ENCODE assay signal across 24 cellular contexts in genomic region chr14:21520718-21521117, GRCh38. TPM values are rescaled to one million over a fixed set of nuclear protein-coding genes. Genes with fewer than 3 reads are reported as not detected.
DNase-seq lines count a peak whose midpoint lies in the region; ATAC-seq and TF ChIP-seq lines count a peak whose summit lies in the region.
"Had no signal": no experiment of that assay in that cellular context is flagged by ENCODE, and none has a peak within 500 bp of the region (broad histone marks: within the 10 kb centered on the region; RNA-seq: fewer than 3 reads in every experiment).

No MANE protein-coding gene starts in this region.

- H3K4me1 ChIP-seq in iPS-20b (ENCODE audit: insufficient read depth, low read length) = peaks cover 18% of the 10 kb centered on the region; the same call in 1 of the 2 replicates

- peak; percentile 37 for ATAC-seq in activated CD8-positive, alpha-beta T cell treated with anti-CD3 and anti-CD28 coated beads for 36 hours
- ATAC-seq in activated CD8-positive, alpha-beta T cell treated with anti-CD3 and anti-CD28 coated beads, Interleukin-2, amount 10 ng/mL, durations not matched to agents 7 days and 5 days = no peak
- no peak for ATAC-seq in GM21529 (IDR thresholded peaks at IDR 0.05; ENCODE audit: unreplicated experiment)
- ATAC-seq: GM12878, Panc1 had no signal

- H3K27ac ChIP-seq in SK-N-MC = peak overlapping the region; percentile 44; the same call in 1 of the 2 replicates
- H3K27ac ChIP-seq in iPS-20b (ENCODE audit: low read length) = no peak overlapping the region

- H3K4me3 ChIP-seq in SK-N-MC = no peak overlapping the region
- 0 out of 2 replicates have a peak overlapping the region, but pooled peaks have one; percentile 18 for H3K4me3 ChIP-seq in iPS-20b (ENCODE audit: low read length)
- H3K4me3 ChIP-seq: GM12878, MG63 had no signal

- H3K36me3 ChIP-seq in SK-N-MC (ENCODE audit: insufficient read depth, low read length) (peaks cover 30% of the 10 kb centered on the region; the same call in 1 of the 2 replicates), iPS-20b (ENCODE audit: insufficient read depth, low read depth, low read length) (peaks cover 57% of the 10 kb centered on the region)
- H3K36me3 ChIP-seq: MG63 had no signal

- TF ChIP-seq CTCF in activated CD8-positive, alpha-beta T cell treated with anti-CD3 and anti-CD28 coated beads for 36 hours (IDR thresholded peaks at IDR 0.05) = no peak
- no peak for TF ChIP-seq CTCF in progenitor cell of endocrine pancreas (IDR thresholded peaks at IDR 0.05; ENCODE audit: unreplicated experiment)

- H3K4me3 Mint-ChIP-seq in activated CD8-positive, alpha-beta T cell treated with anti-CD3 and anti-CD28 coated beads for 36 hours = no peak overlapping the region
- H3K4me3 Mint-ChIP-seq in activated CD8-positive, alpha-beta T cell treated with anti-CD3 and anti-CD28 coated beads, Interleukin-2, amount 10 ng/mL, durations not matched to agents 7 days and 5 days = no peak overlapping the region
- no peak overlapping the region for H3K4me3 Mint-ChIP-seq in progenitor cell of endocrine pancreas (ENCODE audit: low read depth)
- H3K4me3 Mint-ChIP-seq: B cell, CD14-positive monocyte had no signal

- CTCF ChIA-PET in activated CD8-positive, alpha-beta T cell treated with anti-CD3 and anti-CD28 coated beads for 36 hours (lab: Charles Lee) = interaction anchor here (1.1 to 3.1 kb wide), 3 partner anchors 22 to 36 kb away, joined by 3 to 15 read pairs (median 7); no protein-coding TSS in a partner anchor
- CTCF ChIA-PET in activated CD8-positive, alpha-beta T cell treated with anti-CD3 and anti-CD28 coated beads, Interleukin-2, amount 10 ng/mL, durations not matched to agents 7 days and 5 days (lab: Charles Lee) = interaction anchor here (2.7 kb wide), 1 partner anchor 22 kb away, joined by 9 read pairs; no protein-coding TSS in a partner anchor

- H3K27ac Mint-ChIP-seq in activated CD8-positive, alpha-beta T cell treated with anti-CD3 and anti-CD28 coated beads for 36 hours = no peak overlapping the region
- no peak overlapping the region for H3K27ac Mint-ChIP-seq in activated CD8-positive, alpha-beta T cell treated with anti-CD3 and anti-CD28 coated beads, Interleukin-2, amount 10 ng/mL, durations not matched to agents 7 days and 5 days
- peak overlapping the region; percentile 63 for H3K27ac Mint-ChIP-seq in progenitor cell of endocrine pancreas
- H3K27ac Mint-ChIP-seq: B cell, CD14-positive monocyte had no signal

- H3K27me3 ChIP-seq in iPS-20b (ENCODE audit: insufficient read depth, low read length) = no peaks in the 10 kb centered on the region
- H3K27me3 ChIP-seq: MG63 had no signal

- no peak for DNase-seq in activated CD8-positive, alpha-beta T cell treated with anti-CD3 and anti-CD28 coated beads for 36 hours
- DNase-seq in activated CD8-positive, alpha-beta T cell treated with anti-CD3 and anti-CD28 coated beads, Interleukin-2, amount 10 ng/mL, durations not matched to agents 7 days and 5 days = no peak
- DNase-seq in SK-N-MC (ENCODE audit: low read depth, low spot score) (no peak), progenitor cell of endocrine pancreas (ENCODE audit: low spot score, unreplicated experiment) (no peak), cerebellar nuclear complex (lab: John Stamatoyannopoulos, UW) (no peak), NCI-H1436 treated with DMSO at 0.1 percent for 48 hours (lab: John Stamatoyannopoulos, UW) (no peak)
- DNase-seq: DMS79 treated with DMSO at 0.1 percent for 48 hours, MG63, NCI-H1048, NCI-H1417 treated with DMSO at 0.1 percent for 48 hours, NCI-H2029, NCI-H345, NCI-H524, NCI-H82, SIG-M5 had no signal

- H3K9ac ChIP-seq in SK-N-MC (ENCODE audit: insufficient read length) = no peak overlapping the region
- H3K9ac ChIP-seq in iPS-20b (ENCODE audit: low read depth, low read length) = no peak overlapping the region

- H3K4me1 Mint-ChIP-seq in activated CD8-positive, alpha-beta T cell treated with anti-CD3 and anti-CD28 coated beads for 36 hours (ENCODE audit: low read depth) = peaks cover 8% of the 10 kb centered on the region
- peaks cover 10% of the 10 kb centered on the region for H3K4me1 Mint-ChIP-seq in activated CD8-positive, alpha-beta T cell treated with anti-CD3 and anti-CD28 coated beads, Interleukin-2, amount 10 ng/mL, durations not matched to agents 7 days and 5 days (ENCODE audit: low read depth)
- peaks cover 34% of the 10 kb centered on the region for H3K4me1 Mint-ChIP-seq in progenitor cell of endocrine pancreas (ENCODE audit: low read depth)

- no peaks in the 10 kb centered on the region for H3K9me3 Mint-ChIP-seq in activated CD8-positive, alpha-beta T cell treated with anti-CD3 and anti-CD28 coated beads for 36 hours
- no peaks in the 10 kb centered on the region for H3K9me3 Mint-ChIP-seq in activated CD8-positive, alpha-beta T cell treated with anti-CD3 and anti-CD28 coated beads, Interleukin-2, amount 10 ng/mL, durations not matched to agents 7 days and 5 days (ENCODE audit: insufficient read depth)
- H3K9me3 Mint-ChIP-seq in progenitor cell of endocrine pancreas (ENCODE audit: low read depth) = no peaks in the 10 kb centered on the region

- H3K27me3 Mint-ChIP-seq in activated CD8-positive, alpha-beta T cell treated with anti-CD3 and anti-CD28 coated beads for 36 hours = no peaks in the 10 kb centered on the region
- H3K27me3 Mint-ChIP-seq in activated CD8-positive, alpha-beta T cell treated with anti-CD3 and anti-CD28 coated beads, Interleukin-2, amount 10 ng/mL, durations not matched to agents 7 days and 5 days (ENCODE audit: low read depth) = peaks cover 13% of the 10 kb centered on the region
- no peaks in the 10 kb centered on the region for H3K27me3 Mint-ChIP-seq in progenitor cell of endocrine pancreas

- no peaks in the 10 kb centered on the region for H3K36me3 Mint-ChIP-seq in activated CD8-positive, alpha-beta T cell treated with anti-CD3 and anti-CD28 coated beads for 36 hours (ENCODE audit: low read depth)
- no peaks in the 10 kb centered on the region for H3K36me3 Mint-ChIP-seq in activated CD8-positive, alpha-beta T cell treated with anti-CD3 and anti-CD28 coated beads, Interleukin-2, amount 10 ng/mL, durations not matched to agents 7 days and 5 days (ENCODE audit: low read depth)
- H3K36me3 Mint-ChIP-seq in progenitor cell of endocrine pancreas (ENCODE audit: insufficient read depth) = peaks cover 24% of the 10 kb centered on the region

- no peaks in the 10 kb centered on the region for H3K9me3 ChIP-seq in SK-N-MC (ENCODE audit: low read depth, low read length)
- H3K9me3 ChIP-seq in iPS-20b (ENCODE audit: insufficient read depth, low read depth, low read length) = no peaks in the 10 kb centered on the region
- H3K9me3 ChIP-seq: MG63 had no signal

- intact Hi-C loops in activated CD8-positive, alpha-beta T cell treated with anti-CD3 and anti-CD28 coated beads for 36 hours (cut with micrococcal nuclease) = no loop called here

- POLR2A ChIA-PET in activated CD8-positive, alpha-beta T cell treated with anti-CD3 and anti-CD28 coated beads for 36 hours (lab: Charles Lee) = interaction anchor here (8.0 kb wide), 1 partner anchor 8 kb away, joined by 62 read pairs; the partner anchor contains the start of gene METTL3
- POLR2A ChIA-PET in activated CD8-positive, alpha-beta T cell treated with anti-CD3 and anti-CD28 coated beads, Interleukin-2, amount 10 ng/mL, durations not matched to agents 7 days and 5 days (lab: Charles Lee) = no interaction called here

RNA-seq across cellular contexts. Expression of gene SALL2, which starts 5.4 kb away (rescaled TPM):
- total RNA-seq in activated CD8-positive, alpha-beta T cell treated with anti-CD3 and anti-CD28 coated beads for 36 hours = 1 to 10 TPM; 2.9 to 3.5 TPM
- 1 to 10 TPM; 1.9 to 2.0 TPM for total RNA-seq in activated CD8-positive, alpha-beta T cell treated with anti-CD3 and anti-CD28 coated beads, Interleukin-2, amount 10 ng/mL, durations not matched to agents 7 days and 5 days
- 83.5 and 89.2 TPM in 2 replicates for total RNA-seq in progenitor cell of endocrine pancreas

RNA-seq across cellular contexts. Expression of gene METTL3, which starts 9.6 kb away (rescaled TPM):
- total RNA-seq in activated CD8-positive, alpha-beta T cell treated with anti-CD3 and anti-CD28 coated beads for 36 hours = 10 to 100 TPM; 66.7 to 70.8 TPM
- 10 to 100 TPM; 68.3 to 70.8 TPM for total RNA-seq in activated CD8-positive, alpha-beta T cell treated with anti-CD3 and anti-CD28 coated beads, Interleukin-2, amount 10 ng/mL, durations not matched to agents 7 days and 5 days
- 82.6 and 82.7 TPM in 2 replicates for total RNA-seq in progenitor cell of endocrine pancreas

RNA-seq across cellular contexts. Expression of gene TOX4, which starts 43.7 kb away (rescaled TPM):
- 10 to 100 TPM; 65.2 to 65.8 TPM for total RNA-seq in activated CD8-positive, alpha-beta T cell treated with anti-CD3 and anti-CD28 coated beads for 36 hours
- 10 to 100 TPM; 66.2 to 71.1 TPM for total RNA-seq in activated CD8-positive, alpha-beta T cell treated with anti-CD3 and anti-CD28 coated beads, Interleukin-2, amount 10 ng/mL, durations not matched to agents 7 days and 5 days
- 65.1 and 71.8 TPM in 2 replicates for total RNA-seq in progenitor cell of endocrine pancreas

RNA-seq across cellular contexts. Expression of gene RAB2B, which starts 44.0 kb away (rescaled TPM):
- 10 to 100 TPM; 18.2 to 19.8 TPM for total RNA-seq in activated CD8-positive, alpha-beta T cell treated with anti-CD3 and anti-CD28 coated beads for 36 hours
- 10 to 100 TPM; 20.7 to 22.1 TPM for total RNA-seq in activated CD8-positive, alpha-beta T cell treated with anti-CD3 and anti-CD28 coated beads, Interleukin-2, amount 10 ng/mL, durations not matched to agents 7 days and 5 days
- total RNA-seq in progenitor cell of endocrine pancreas = 41.0 and 45.2 TPM in 2 replicates

RNA-seq across cellular contexts. Expression of gene OR10G3, which starts 59.2 kb away (rescaled TPM):
- total RNA-seq in activated CD8-positive, alpha-beta T cell treated with anti-CD3 and anti-CD28 coated beads for 36 hours = not detected
- total RNA-seq in activated CD8-positive, alpha-beta T cell treated with anti-CD3 and anti-CD28 coated beads, Interleukin-2, amount 10 ng/mL, durations not matched to agents 7 days and 5 days = not detected
- not detected in 2 replicates for total RNA-seq in progenitor cell of endocrine pancreas
- total RNA-seq: A172, B cell, GM12878, H4, LHCN-M2 had no signal

Comparison
In these comparisons a context has a peak if more than half of its experiments do, and no peak if none do; other contexts are left out.
1. RNA of gene SALL2, which starts 5.4 kb away (total RNA-seq): 83.5 to 89.2 TPM in progenitor cell of endocrine pancreas; 2.9 to 3.5 TPM in activated CD8-positive, alpha-beta T cell treated with anti-CD3 and anti-CD28 coated beads for 36 hours and 1.9 to 2.0 TPM in activated CD8-positive, alpha-beta T cell treated with anti-CD3 and anti-CD28 coated beads, Interleukin-2, amount 10 ng/mL, durations not matched to agents 7 days and 5 days; every median in the first group is over 10 times any median in the second.